1 cellular context compared by ENCODE assay signal in genomic region chr6:112116215-112116614, GRCh38.
TF ChIP-seq lines count a peak whose summit lies in the region.

No MANE protein-coding gene starts in this region.

TF ChIP-seq in HCT116, 20 proteins besides CTCF, POLR2A, EP300 and RAD21 (continued from another document):
- TF ChIP-seq ZBTB33 (IDR thresholded peaks at IDR 0.05; ENCODE audit: extremely low read depth, insufficient replicate concordance, low read length) (no peak), ZNF274 (IDR thresholded peaks at IDR 0.05; ENCODE audit: low read depth, low read length) (no peak)
TF ChIP-seq in HCT116: peak in this region for 0.
